In the genomic region with DNA sequence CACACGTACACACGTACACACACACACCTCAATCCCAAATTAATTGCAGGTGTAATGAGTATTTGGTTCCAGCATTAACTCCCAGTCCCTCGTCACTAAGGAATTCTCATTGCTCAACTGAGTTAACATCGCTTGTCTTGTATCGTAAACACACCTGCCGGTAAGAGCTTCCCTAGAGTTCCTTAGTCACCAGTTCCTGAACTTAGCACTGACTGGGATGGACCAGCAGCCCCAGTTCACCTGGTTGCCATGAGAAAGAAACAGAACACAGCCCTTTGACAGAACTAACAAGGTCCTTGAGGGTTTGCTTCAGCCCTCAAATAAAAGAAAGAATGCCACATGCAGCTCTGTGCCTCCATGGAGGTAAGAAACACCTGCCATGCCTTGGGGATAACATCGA, we compare ENCODE assay signal across 13 cellular contexts.
DNase-seq lines count a peak whose midpoint lies in the region; ATAC-seq and TF ChIP-seq lines count a peak whose summit lies in the region.
"Had no signal": no experiment of that assay in that cellular context is flagged by ENCODE, and none has a peak within 500 bp of the region (broad histone marks: within the 10 kb centered on the region; RNA-seq: fewer than 3 reads in every experiment).

No MANE protein-coding gene starts in this region.

- H3K4ac ChIP-seq in H9 (ENCODE audit: low read depth, low read length) = no peak overlapping the region

- no peak overlapping the region for H2AK5ac ChIP-seq in H9 (ENCODE audit: insufficient read length, low read length)

- H4K5ac ChIP-seq in H9 (ENCODE audit: insufficient read length, low read depth, low read length) = no peak overlapping the region

- H2AFZ ChIP-seq in H9 (ENCODE audit: low read length) = no peak overlapping the region

- ATAC-seq in lower lobe of right lung (peak; percentile 72 to 85), HG02981 (IDR thresholded peaks at IDR 0.05; ENCODE audit: unreplicated experiment) (no peak)
- ATAC-seq: A549 had no signal

- H3K27ac ChIP-seq in lower lobe of right lung (no peak overlapping the region), H9 (ENCODE audit: insufficient read length, low read depth, low read length) (no peak overlapping the region)
- H3K27ac ChIP-seq: A549; BLaER1 treated with 17β-estradiol and CSF1 and Interleukin-3, amounts not matched to agents 10 nM and 100 nM; KMS-11 had no signal

- no peak overlapping the region for H2BK20ac ChIP-seq in H9 (ENCODE audit: low read depth, low read length, poor library complexity, severe bottlenecking)

- no peak overlapping the region for H4K8ac ChIP-seq in H9 (replicated peaks; ENCODE audit: insufficient read length, low read depth, low read length)

- no peak overlapping the region for H3K23ac ChIP-seq in H9 (ENCODE audit: insufficient read length, low read depth, low read length)

- H2BK5ac ChIP-seq in H9 (ENCODE audit: insufficient read length, low read length) = no peak overlapping the region

- peaks cover 7% of the 10 kb centered on the region for H3K27me3 Mint-ChIP-seq in H9 (ENCODE audit: low read depth)

- H3T11ph ChIP-seq in H9 (ENCODE audit: low read length) = no peak overlapping the region

- no peaks in the 10 kb centered on the region for H3K27me3 ChIP-seq in lower lobe of right lung (ENCODE audit: low read depth)
- H3K27me3 ChIP-seq in H9 (ENCODE audit: insufficient read depth, low read length) = no peaks in the 10 kb centered on the region
- H3K27me3 ChIP-seq: BLaER1 treated with 17β-estradiol and CSF1 and Interleukin-3, amounts not matched to agents 10 nM and 100 nM had no signal

- H3K4me1 ChIP-seq in lower lobe of right lung (peaks cover 9% of the 10 kb centered on the region), H9 (ENCODE audit: insufficient read depth, low read length) (no peaks in the 10 kb centered on the region)
- H3K4me1 ChIP-seq: A549 had no signal

- no peak overlapping the region for H3K4me3 ChIP-seq in lower lobe of right lung
- H3K4me3 ChIP-seq: A549; BLaER1 treated with 17β-estradiol and CSF1 and Interleukin-3, amounts not matched to agents 10 nM and 100 nM had no signal

- H2BK120ac ChIP-seq in H9 (ENCODE audit: low read depth, low read length, poor library complexity, severe bottlenecking) = no peak overlapping the region

- TF ChIP-seq CTCF in lower lobe of right lung (IDR thresholded peaks at IDR 0.05) (no peak), H9 (conservative IDR thresholded peaks at IDR 0.05) (no peak)

- peak; percentile 37 for DNase-seq in NCI-H2029 (lab: John Stamatoyannopoulos, UW)
- DNase-seq in NCI-H2029 treated with DMSO at 0.1 percent for 48 hours (lab: John Stamatoyannopoulos, UW) = no peak
- DNase-seq in NCI-H146 (lab: John Stamatoyannopoulos, UW) = peak; percentile 88
- DNase-seq in NCI-H510A treated with DMSO at 0.1 percent for 48 hours (lab: John Stamatoyannopoulos, UW) = peak; percentile 65
- no peak for DNase-seq in lower lobe of right lung
- no peak for DNase-seq in DMS 273 treated with DMSO at 0.1 percent for 48 hours (lab: John Stamatoyannopoulos, UW)
- no peak for DNase-seq in H9
- DNase-seq: H7, NCI-H82 had no signal

- H3K36me3 ChIP-seq in lower lobe of right lung = no peaks in the 10 kb centered on the region
- H3K36me3 ChIP-seq: BLaER1 treated with 17β-estradiol and CSF1 and Interleukin-3, amounts not matched to agents 10 nM and 100 nM had no signal

- no peaks in the 10 kb centered on the region for H3K36me3 Mint-ChIP-seq in H9 (ENCODE audit: insufficient read depth in 1 of 3, low read depth in 3 of 3)

- intact Hi-C loops in lower lobe of right lung (cut with DNase I) = no loop called here

- H3K18ac ChIP-seq in H9 (ENCODE audit: insufficient read length, low read depth, low read length) = no peak overlapping the region

- H4K91ac ChIP-seq in H9 (ENCODE audit: insufficient read length, low read depth, low read length) = no peak overlapping the region

- H3K27ac Mint-ChIP-seq in H9 = no peak overlapping the region; a peak in 1 of 7 replicates

- no peak overlapping the region for H3K56ac ChIP-seq in H9 (ENCODE audit: insufficient read length, low read depth, low read length)

- H3K79me2 ChIP-seq in H9 (ENCODE audit: insufficient read depth, low read length) = no peaks in the 10 kb centered on the region

- H3K4me3 Mint-ChIP-seq in H9 = no peak overlapping the region

- no peaks in the 10 kb centered on the region for H3K9me3 Mint-ChIP-seq in H9

- H3K9ac ChIP-seq in H9 (ENCODE audit: extremely low read depth, insufficient read length, low read length) = no peak overlapping the region
- H3K9ac ChIP-seq: BLaER1 treated with 17β-estradiol and CSF1 and Interleukin-3, amounts not matched to agents 10 nM and 100 nM; KMS-11 had no signal

- H3K9me3 ChIP-seq in lower lobe of right lung = no peaks in the 10 kb centered on the region
- no peaks in the 10 kb centered on the region for H3K9me3 ChIP-seq in H9 (ENCODE audit: control insufficient read depth, low read depth, low read length)
- H3K9me3 ChIP-seq: A549; BLaER1 treated with 17β-estradiol and CSF1 and Interleukin-3, amounts not matched to agents 10 nM and 100 nM had no signal

- no peaks in the 10 kb centered on the region for H3K4me1 Mint-ChIP-seq in H9

- H2BK12ac ChIP-seq in H9 (ENCODE audit: insufficient read length, low read depth, low read length) = no peak overlapping the region

- WGBS in H9 (ENCODE audit: extremely low coverage, insufficient read length, low lambda C conversion rate) = no CpG with 5 or more reads among the region's 7 CpGs

- H3K23me2 ChIP-seq in H9 (ENCODE audit: insufficient read length, low read depth, low read length, poor library complexity, severe bottlenecking) = no peaks in the 10 kb centered on the region

- H2BK15ac ChIP-seq in H9 (ENCODE audit: low read depth, low read length) = no peak overlapping the region

- H3K4me2 ChIP-seq in H9 (ENCODE audit: insufficient read depth, insufficient read length, low read length) = no peak overlapping the region
- H3K4me2 ChIP-seq: A549; BLaER1 treated with 17β-estradiol and CSF1 and Interleukin-3, amounts not matched to agents 10 nM and 100 nM; KMS-11 had no signal

- no peak overlapping the region for H3K14ac ChIP-seq in H9 (ENCODE audit: insufficient read depth, low read length)

- H3K79me1 ChIP-seq in H9 (ENCODE audit: insufficient read depth, low read depth, low read length, poor library complexity, severe bottlenecking) = no peaks in the 10 kb centered on the region

- no peaks in the 10 kb centered on the region for H4K20me1 ChIP-seq in H9 (ENCODE audit: control insufficient read depth, insufficient read depth, insufficient read length)
- H4K20me1 ChIP-seq: BLaER1 treated with 17β-estradiol and CSF1 and Interleukin-3, amounts not matched to agents 10 nM and 100 nM had no signal

Comparison
In these comparisons a context has a peak if more than half of its experiments do, and no peak if none do; other contexts are left out.
1. DNase-seq: peak in NCI-H2029 (single experiment), NCI-H146 (single experiment) and NCI-H510A treated with DMSO at 0.1 percent for 48 hours (single experiment); none in NCI-H2029 treated with DMSO at 0.1 percent for 48 hours (single experiment), lower lobe of right lung (single experiment), DMS 273 treated with DMSO at 0.1 percent for 48 hours (single experiment) and H9 (single experiment).